10 cellular contexts compared by ENCODE assay signal in genomic region chr6:165597821-165598220, GRCh38.
"Had no signal": no experiment of that assay in that cellular context is flagged by ENCODE, and none has a peak within 500 bp of the region (broad histone marks: within the 10 kb centered on the region; RNA-seq: fewer than 3 reads in every experiment).

No MANE protein-coding gene starts in this region.

- H3K36me3 ChIP-seq: HAP-1 had no signal

- DNase-seq: GM23248, GOT3, H7, H9, HCEC 1CT, HFFc6 had no signal

- H2AFZ ChIP-seq: GM23248, GM23338 had no signal

- H3K9me3 ChIP-seq: HAP-1 had no signal

- H3K4me2 ChIP-seq: GM23338 had no signal

- H3K9ac ChIP-seq: GM23248 had no signal

- FAIRE-seq: H54 had no signal

- H3K4me3 ChIP-seq: GM23248, GM23338, HAP-1 had no signal

- H3K27ac ChIP-seq: GM23248 had no signal

- ATAC-seq: GM23338, HCT116 had no signal
